Comparison of ENCODE assay signal across 1 cellular context in genomic region chr15:75842722-75843617, GRCh38.
TF ChIP-seq lines count a peak whose summit lies in the region.

TSS of gene UBE2Q2 (plus strand) at chr15:75843447. CDS start at chr15:75843667, 220 bp downstream.

TF ChIP-seq in K562, 482 proteins besides CTCF, POLR2A, EP300 and RAD21 (continued from another document and continues in another):
- TF ChIP-seq, protein P1, sequence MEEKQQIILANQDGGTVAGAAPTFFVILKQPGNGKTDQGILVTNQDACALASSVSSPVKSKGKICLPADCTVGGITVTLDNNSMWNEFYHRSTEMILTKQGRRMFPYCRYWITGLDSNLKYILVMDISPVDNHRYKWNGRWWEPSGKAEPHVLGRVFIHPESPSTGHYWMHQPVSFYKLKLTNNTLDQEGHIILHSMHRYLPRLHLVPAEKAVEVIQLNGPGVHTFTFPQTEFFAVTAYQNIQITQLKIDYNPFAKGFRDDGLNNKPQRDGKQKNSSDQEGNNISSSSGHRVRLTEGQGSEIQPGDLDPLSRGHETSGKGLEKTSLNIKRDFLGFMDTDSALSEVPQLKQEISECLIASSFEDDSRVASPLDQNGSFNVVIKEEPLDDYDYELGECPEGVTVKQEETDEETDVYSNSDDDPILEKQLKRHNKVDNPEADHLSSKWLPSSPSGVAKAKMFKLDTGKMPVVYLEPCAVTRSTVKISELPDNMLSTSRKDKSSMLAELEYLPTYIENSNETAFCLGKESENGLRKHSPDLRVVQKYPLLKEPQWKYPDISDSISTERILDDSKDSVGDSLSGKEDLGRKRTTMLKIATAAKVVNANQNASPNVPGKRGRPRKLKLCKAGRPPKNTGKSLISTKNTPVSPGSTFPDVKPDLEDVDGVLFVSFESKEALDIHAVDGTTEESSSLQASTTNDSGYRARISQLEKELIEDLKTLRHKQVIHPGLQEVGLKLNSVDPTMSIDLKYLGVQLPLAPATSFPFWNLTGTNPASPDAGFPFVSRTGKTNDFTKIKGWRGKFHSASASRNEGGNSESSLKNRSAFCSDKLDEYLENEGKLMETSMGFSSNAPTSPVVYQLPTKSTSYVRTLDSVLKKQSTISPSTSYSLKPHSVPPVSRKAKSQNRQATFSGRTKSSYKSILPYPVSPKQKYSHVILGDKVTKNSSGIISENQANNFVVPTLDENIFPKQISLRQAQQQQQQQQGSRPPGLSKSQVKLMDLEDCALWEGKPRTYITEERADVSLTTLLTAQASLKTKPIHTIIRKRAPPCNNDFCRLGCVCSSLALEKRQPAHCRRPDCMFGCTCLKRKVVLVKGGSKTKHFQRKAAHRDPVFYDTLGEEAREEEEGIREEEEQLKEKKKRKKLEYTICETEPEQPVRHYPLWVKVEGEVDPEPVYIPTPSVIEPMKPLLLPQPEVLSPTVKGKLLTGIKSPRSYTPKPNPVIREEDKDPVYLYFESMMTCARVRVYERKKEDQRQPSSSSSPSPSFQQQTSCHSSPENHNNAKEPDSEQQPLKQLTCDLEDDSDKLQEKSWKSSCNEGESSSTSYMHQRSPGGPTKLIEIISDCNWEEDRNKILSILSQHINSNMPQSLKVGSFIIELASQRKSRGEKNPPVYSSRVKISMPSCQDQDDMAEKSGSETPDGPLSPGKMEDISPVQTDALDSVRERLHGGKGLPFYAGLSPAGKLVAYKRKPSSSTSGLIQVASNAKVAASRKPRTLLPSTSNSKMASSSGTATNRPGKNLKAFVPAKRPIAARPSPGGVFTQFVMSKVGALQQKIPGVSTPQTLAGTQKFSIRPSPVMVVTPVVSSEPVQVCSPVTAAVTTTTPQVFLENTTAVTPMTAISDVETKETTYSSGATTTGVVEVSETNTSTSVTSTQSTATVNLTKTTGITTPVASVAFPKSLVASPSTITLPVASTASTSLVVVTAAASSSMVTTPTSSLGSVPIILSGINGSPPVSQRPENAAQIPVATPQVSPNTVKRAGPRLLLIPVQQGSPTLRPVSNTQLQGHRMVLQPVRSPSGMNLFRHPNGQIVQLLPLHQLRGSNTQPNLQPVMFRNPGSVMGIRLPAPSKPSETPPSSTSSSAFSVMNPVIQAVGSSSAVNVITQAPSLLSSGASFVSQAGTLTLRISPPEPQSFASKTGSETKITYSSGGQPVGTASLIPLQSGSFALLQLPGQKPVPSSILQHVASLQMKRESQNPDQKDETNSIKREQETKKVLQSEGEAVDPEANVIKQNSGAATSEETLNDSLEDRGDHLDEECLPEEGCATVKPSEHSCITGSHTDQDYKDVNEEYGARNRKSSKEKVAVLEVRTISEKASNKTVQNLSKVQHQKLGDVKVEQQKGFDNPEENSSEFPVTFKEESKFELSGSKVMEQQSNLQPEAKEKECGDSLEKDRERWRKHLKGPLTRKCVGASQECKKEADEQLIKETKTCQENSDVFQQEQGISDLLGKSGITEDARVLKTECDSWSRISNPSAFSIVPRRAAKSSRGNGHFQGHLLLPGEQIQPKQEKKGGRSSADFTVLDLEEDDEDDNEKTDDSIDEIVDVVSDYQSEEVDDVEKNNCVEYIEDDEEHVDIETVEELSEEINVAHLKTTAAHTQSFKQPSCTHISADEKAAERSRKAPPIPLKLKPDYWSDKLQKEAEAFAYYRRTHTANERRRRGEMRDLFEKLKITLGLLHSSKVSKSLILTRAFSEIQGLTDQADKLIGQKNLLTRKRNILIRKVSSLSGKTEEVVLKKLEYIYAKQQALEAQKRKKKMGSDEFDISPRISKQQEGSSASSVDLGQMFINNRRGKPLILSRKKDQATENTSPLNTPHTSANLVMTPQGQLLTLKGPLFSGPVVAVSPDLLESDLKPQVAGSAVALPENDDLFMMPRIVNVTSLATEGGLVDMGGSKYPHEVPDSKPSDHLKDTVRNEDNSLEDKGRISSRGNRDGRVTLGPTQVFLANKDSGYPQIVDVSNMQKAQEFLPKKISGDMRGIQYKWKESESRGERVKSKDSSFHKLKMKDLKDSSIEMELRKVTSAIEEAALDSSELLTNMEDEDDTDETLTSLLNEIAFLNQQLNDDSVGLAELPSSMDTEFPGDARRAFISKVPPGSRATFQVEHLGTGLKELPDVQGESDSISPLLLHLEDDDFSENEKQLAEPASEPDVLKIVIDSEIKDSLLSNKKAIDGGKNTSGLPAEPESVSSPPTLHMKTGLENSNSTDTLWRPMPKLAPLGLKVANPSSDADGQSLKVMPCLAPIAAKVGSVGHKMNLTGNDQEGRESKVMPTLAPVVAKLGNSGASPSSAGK (IDR thresholded peaks at IDR 0.05), result peak; percentile 87
- TF ChIP-seq BMI1 (IDR thresholded peaks at IDR 0.05; ENCODE audit: low read length) (no peak), RBFOX2 (IDR thresholded peaks at IDR 0.05; ENCODE audit: low read depth, low read length) (peak; percentile 85), CTCFL (IDR thresholded peaks at IDR 0.05; ENCODE audit: borderline replicate concordance, insufficient read depth, low read depth, low read length, poor library complexity, severe bottlenecking) (peak; percentile 12), NCOA4 (IDR thresholded peaks at IDR 0.05; ENCODE audit: partially characterized antibody) (no peak), ZNF57 (CRISPR knock-in tag; IDR thresholded peaks at IDR 0.05) (no peak), TSC22D4 (tag; IDR thresholded peaks at IDR 0.05) (no peak), ZBTB11 (CRISPR knock-in tag; IDR thresholded peaks at IDR 0.05) (peak in 1 of 3 experiments; percentile 82; a peak in 2 of 6 replicates), ZSCAN32 (CRISPR knock-in tag; IDR thresholded peaks at IDR 0.05) (no peak), SAFB (IDR thresholded peaks at IDR 0.05; ENCODE audit: borderline replicate concordance, low read depth, low read length) (peak; percentile 51; the same call in 1 of the 2 replicates), KAT8 (IDR thresholded peaks at IDR 0.05; ENCODE audit: low read depth) (no peak), ZBTB43 (CRISPR knock-in tag; IDR thresholded peaks at IDR 0.05) (0 out of 2 replicates have a peak, but pooled peaks have one; percentile 23), GMEB1 (CRISPR knock-in tag; IDR thresholded peaks at IDR 0.05) (peak; percentile 72), TCF7 (IDR thresholded peaks at IDR 0.05; ENCODE audit: borderline replicate concordance) (no peak), FIP1L1 (IDR thresholded peaks at IDR 0.05; ENCODE audit: low read depth, low read length, poor library complexity, severe bottlenecking) (peak; percentile 23), ZNF717 (CRISPR knock-in tag; IDR thresholded peaks at IDR 0.05) (no peak), ZNF583 (CRISPR knock-in tag; IDR thresholded peaks at IDR 0.05) (peak; percentile 72; the same call in 1 of the 2 replicates), ZEB2 (IDR thresholded peaks at IDR 0.05) (peak; percentile 47; the same call in 1 of the 2 replicates), BACH1 (tag; IDR thresholded peaks at IDR 0.05) (peak; percentile 83; the same call in 1 of the 2 replicates), ILK (tag; IDR thresholded peaks at IDR 0.05; ENCODE audit: borderline replicate concordance, low read depth) (no peak)
- TF ChIP-seq, protein P2, sequence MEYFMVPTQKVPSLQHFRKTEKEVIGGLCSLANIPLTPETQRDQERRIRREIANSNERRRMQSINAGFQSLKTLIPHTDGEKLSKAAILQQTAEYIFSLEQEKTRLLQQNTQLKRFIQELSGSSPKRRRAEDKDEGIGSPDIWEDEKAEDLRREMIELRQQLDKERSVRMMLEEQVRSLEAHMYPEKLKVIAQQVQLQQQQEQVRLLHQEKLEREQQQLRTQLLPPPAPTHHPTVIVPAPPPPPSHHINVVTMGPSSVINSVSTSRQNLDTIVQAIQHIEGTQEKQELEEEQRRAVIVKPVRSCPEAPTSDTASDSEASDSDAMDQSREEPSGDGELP (CRISPR knock-in tag; IDR thresholded peaks at IDR 0.05; ENCODE audit: borderline replicate concordance), result peak; percentile 75; the same call in 1 of the 2 replicates
- TF ChIP-seq, protein P3, sequence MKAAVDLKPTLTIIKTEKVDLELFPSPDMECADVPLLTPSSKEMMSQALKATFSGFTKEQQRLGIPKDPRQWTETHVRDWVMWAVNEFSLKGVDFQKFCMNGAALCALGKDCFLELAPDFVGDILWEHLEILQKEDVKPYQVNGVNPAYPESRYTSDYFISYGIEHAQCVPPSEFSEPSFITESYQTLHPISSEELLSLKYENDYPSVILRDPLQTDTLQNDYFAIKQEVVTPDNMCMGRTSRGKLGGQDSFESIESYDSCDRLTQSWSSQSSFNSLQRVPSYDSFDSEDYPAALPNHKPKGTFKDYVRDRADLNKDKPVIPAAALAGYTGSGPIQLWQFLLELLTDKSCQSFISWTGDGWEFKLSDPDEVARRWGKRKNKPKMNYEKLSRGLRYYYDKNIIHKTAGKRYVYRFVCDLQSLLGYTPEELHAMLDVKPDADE (conservative IDR thresholded peaks at IDR 0.05; ENCODE audit: control insufficient read depth, low read depth, low read length), result peak; percentile 88
- TF ChIP-seq, protein P4, sequence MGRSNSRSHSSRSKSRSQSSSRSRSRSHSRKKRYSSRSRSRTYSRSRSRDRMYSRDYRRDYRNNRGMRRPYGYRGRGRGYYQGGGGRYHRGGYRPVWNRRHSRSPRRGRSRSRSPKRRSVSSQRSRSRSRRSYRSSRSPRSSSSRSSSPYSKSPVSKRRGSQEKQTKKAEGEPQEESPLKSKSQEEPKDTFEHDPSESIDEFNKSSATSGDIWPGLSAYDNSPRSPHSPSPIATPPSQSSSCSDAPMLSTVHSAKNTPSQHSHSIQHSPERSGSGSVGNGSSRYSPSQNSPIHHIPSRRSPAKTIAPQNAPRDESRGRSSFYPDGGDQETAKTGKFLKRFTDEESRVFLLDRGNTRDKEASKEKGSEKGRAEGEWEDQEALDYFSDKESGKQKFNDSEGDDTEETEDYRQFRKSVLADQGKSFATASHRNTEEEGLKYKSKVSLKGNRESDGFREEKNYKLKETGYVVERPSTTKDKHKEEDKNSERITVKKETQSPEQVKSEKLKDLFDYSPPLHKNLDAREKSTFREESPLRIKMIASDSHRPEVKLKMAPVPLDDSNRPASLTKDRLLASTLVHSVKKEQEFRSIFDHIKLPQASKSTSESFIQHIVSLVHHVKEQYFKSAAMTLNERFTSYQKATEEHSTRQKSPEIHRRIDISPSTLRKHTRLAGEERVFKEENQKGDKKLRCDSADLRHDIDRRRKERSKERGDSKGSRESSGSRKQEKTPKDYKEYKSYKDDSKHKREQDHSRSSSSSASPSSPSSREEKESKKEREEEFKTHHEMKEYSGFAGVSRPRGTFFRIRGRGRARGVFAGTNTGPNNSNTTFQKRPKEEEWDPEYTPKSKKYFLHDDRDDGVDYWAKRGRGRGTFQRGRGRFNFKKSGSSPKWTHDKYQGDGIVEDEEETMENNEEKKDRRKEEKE (IDR thresholded peaks at IDR 0.05; ENCODE audit: borderline replicate concordance in 1 of 2, control insufficient read depth in 1 of 2, low read depth in 2 of 2, low read length in 1 of 2), result no peak
